8 cellular contexts compared by ENCODE assay signal in genomic region chr6:28266962-28267694, GRCh38. TPM values are rescaled to one million over a fixed set of nuclear protein-coding genes. Genes with fewer than 3 reads are reported as not detected.
DNase-seq lines count a peak whose midpoint lies in the region; ATAC-seq and TF ChIP-seq lines count a peak whose summit lies in the region.

TSS of gene ZSCAN26 (plus strand) at chr6:28267143. CDS start at chr6:28271920, 4,777 bp downstream.

- peak; percentile 77 for TF ChIP-seq POLR2A in GM18951 (IDR thresholded peaks at IDR 0.05; ENCODE audit: extremely low read depth, insufficient read depth, insufficient read length)
- TF ChIP-seq POLR2A in spleen (IDR thresholded peaks at IDR 0.05) = peak in 1 of 3 donors; percentile 41

- no peak within 1 kb of the TSS for H3K27ac Mint-ChIP-seq in central memory CD8-positive, alpha-beta T cell (ENCODE audit: low read depth)

- WGBS in spleen, 5 donors = 0 to 1% (median 1%) methylated on average over 31 to 32 of the region's 32 CpGs

- peak; percentile 92 for ATAC-seq in HG03159 (IDR thresholded peaks at IDR 0.05; ENCODE audit: unreplicated experiment)
- peak; percentile 98 for ATAC-seq in central memory CD8-positive, alpha-beta T cell (replicated peaks; ENCODE audit: extremely low read depth, poor library complexity, severe bottlenecking)

- H3K27ac ChIP-seq in spleen = peak within 1 kb of the TSS; percentile 85 to 94 (median 88)

- in situ Hi-C loops in GM18951 (cut with MboI; ENCODE audit: low sequenced_read_pairs, unreplicated experiment) = no loop called here

- intact Hi-C loops in spleen (cut with DNase I; ENCODE audit: low total_unique reads) = no loop called here

- no peaks in the 10 kb centered on the region for H3K27me3 ChIP-seq in spleen (replicated peaks in 1 of 7)

- peaks cover 7% of the 10 kb centered on the region for H3K36me3 Mint-ChIP-seq in central memory CD8-positive, alpha-beta T cell (ENCODE audit: insufficient read depth)

- H3K4me3 Mint-ChIP-seq in central memory CD8-positive, alpha-beta T cell = no peak within 1 kb of the TSS

- TF ChIP-seq CTCF in AG09319 (IDR thresholded peaks at IDR 0.05; ENCODE audit: low read depth, low read length) (no peak), spleen (IDR thresholded peaks at IDR 0.05 in 8 of 11, conservative IDR thresholded peaks at IDR 0.05 in 3 of 11) (no peak)

- H3K4me3 ChIP-seq in spleen = peak within 1 kb of the TSS; percentile 59 to 78 (median 68)

- H3K9me3 ChIP-seq in spleen = no peaks in the 10 kb centered on the region

- H3K27me3 Mint-ChIP-seq in central memory CD8-positive, alpha-beta T cell = no peaks in the 10 kb centered on the region

- H3K4me1 ChIP-seq in spleen = peaks cover 11 to 44% (median 30%) of the 10 kb centered on the region in 6 donors

- no peaks in the 10 kb centered on the region for H3K4me1 Mint-ChIP-seq in central memory CD8-positive, alpha-beta T cell

- H3K9me3 Mint-ChIP-seq in central memory CD8-positive, alpha-beta T cell = no peaks in the 10 kb centered on the region

- peaks cover 0 to 10% (median 5%) of the 10 kb centered on the region in 6 donors for H3K36me3 ChIP-seq in spleen

- DNase-seq in AG09319 (ENCODE audit: extremely low read depth, low read depth) (peak; percentile 54), NCI-H2227 (lab: John Stamatoyannopoulos, UW; ENCODE audit: unreplicated experiment) (peak; percentile 96), inferior parietal cortex (ENCODE audit: extremely low spot score) (peak; percentile 91), spleen (peak; percentile 94)
- peak; percentile 65 to 80 (median 72) for DNase-seq in activated CD4-positive, CD25-positive, alpha-beta regulatory T cell (lab: John Stamatoyannopoulos, UW)
- DNase-seq in central memory CD8-positive, alpha-beta T cell (ENCODE audit: low spot score in 2 of 2) = peak; percentile 83 to 88

RNA-seq across cellular contexts. Expression of gene ZSCAN26, which starts in this region (rescaled TPM):
- total RNA-seq in spleen = 10 to 100 TPM; 14.4 to 46.3 (median 26.6) TPM
- polyA plus RNA-seq in spleen = 10 to 100 TPM in 2 of 3 donors, 1 to 10 TPM in 1; 9.5 to 12.8 (median 12.4) TPM

Comparison
In these comparisons a context has a peak if more than half of its experiments do, and no peak if none do; other contexts are left out.
1. Peak in every context shown above with its lines: DNase-seq, ATAC-seq, H3K4me3 ChIP-seq and H3K27ac ChIP-seq.